Comparison of ENCODE assay signal across 16 cellular contexts in the genomic region with DNA sequence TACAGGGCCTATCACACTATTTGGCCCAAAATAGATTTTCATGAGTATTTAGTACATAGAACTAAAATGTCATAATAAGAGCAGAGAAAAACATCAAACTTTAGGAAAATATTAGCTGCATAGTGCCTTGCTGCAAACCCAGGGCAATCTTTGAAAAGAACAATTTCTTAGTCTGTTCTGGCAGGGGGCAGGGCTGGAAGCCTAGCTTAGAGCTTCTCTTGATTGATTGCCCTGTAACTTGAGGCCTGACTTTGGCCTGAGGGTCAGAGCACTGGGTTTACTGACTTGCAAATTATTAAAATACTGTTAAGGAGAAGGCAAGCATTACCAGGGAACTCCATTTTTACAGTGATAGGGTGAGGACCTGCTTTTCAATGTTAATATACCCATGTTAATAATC.
DNase-seq lines count a peak whose midpoint lies in the region; ATAC-seq and TF ChIP-seq lines count a peak whose summit lies in the region.
"Had no signal": no experiment of that assay in that cellular context is flagged by ENCODE, and none has a peak within 500 bp of the region (broad histone marks: within the 10 kb centered on the region; RNA-seq: fewer than 3 reads in every experiment).

No MANE protein-coding gene starts in this region.

- H3K4me2 ChIP-seq in SK-N-SH, result no peak overlapping the region

- H3K27me3 Mint-ChIP-seq in nephron (ENCODE audit: low read depth) (peaks cover 9% of the 10 kb centered on the region), type B pancreatic cell (peaks cover 4% of the 10 kb centered on the region)
- H3K27me3 Mint-ChIP-seq in activated T-cell treated with anti-CD3 and anti-CD28 coated beads, Interleukin-2, amount 50 U/mL, for 4 hours (ENCODE audit: low read depth), result no peaks in the 10 kb centered on the region
- H3K27me3 Mint-ChIP-seq: CD8-positive, alpha-beta memory T cell had no signal

- ATAC-seq in activated T-cell treated with anti-CD3 and anti-CD28 coated beads, Interleukin-2, amount 50 U/mL, for 4 hours, result no peak

- H3K4me3 ChIP-seq in SK-N-SH (ENCODE audit: low read depth in 2 of 2, low read length in 1 of 2), result no peak overlapping the region

- H3K79me2 ChIP-seq in SK-N-SH (ENCODE audit: insufficient read depth), result no peaks in the 10 kb centered on the region

- H3K36me3 Mint-ChIP-seq in nephron (ENCODE audit: low read depth) (no peaks in the 10 kb centered on the region), type B pancreatic cell (peaks cover 3% of the 10 kb centered on the region)
- H3K36me3 Mint-ChIP-seq in activated T-cell treated with anti-CD3 and anti-CD28 coated beads, Interleukin-2, amount 50 U/mL, for 4 hours (ENCODE audit: insufficient read depth), result no peaks in the 10 kb centered on the region
- H3K36me3 Mint-ChIP-seq: CD8-positive, alpha-beta memory T cell had no signal

- no peak overlapping the region for H3K9ac ChIP-seq in SK-N-SH

- H3K4me3 Mint-ChIP-seq in nephron, result peak overlapping the region in 2 of 3 experiments; percentile 18 to 39
- H3K4me3 Mint-ChIP-seq in type B pancreatic cell, result peak overlapping the region; percentile 52
- no peak overlapping the region for H3K4me3 Mint-ChIP-seq in activated T-cell treated with anti-CD3 and anti-CD28 coated beads, Interleukin-2, amount 50 U/mL, for 4 hours
- H3K4me3 Mint-ChIP-seq: CD8-positive, alpha-beta memory T cell had no signal

- no peak for TF ChIP-seq CTCF in nephron (IDR thresholded peaks at IDR 0.05; ENCODE audit: unreplicated experiment in 3 of 3)
- TF ChIP-seq CTCF in type B pancreatic cell (conservative IDR thresholded peaks at IDR 0.05), result no peak
- TF ChIP-seq CTCF in SK-N-SH (IDR thresholded peaks at IDR 0.05), result no peak

- CTCF ChIA-PET in SK-N-SH (lab: Yijun Ruan, JAX), result no interaction called here

- H3K27ac Mint-ChIP-seq in nephron (peak overlapping the region; percentile 2 to 83 (median 45)), type B pancreatic cell (no peak overlapping the region)
- H3K27ac Mint-ChIP-seq: CD8-positive, alpha-beta memory T cell had no signal

- no peaks in the 10 kb centered on the region for H3K27me3 ChIP-seq in SK-N-SH (ENCODE audit: insufficient read depth)

- no peaks in the 10 kb centered on the region for H3K9me2 ChIP-seq in SK-N-SH

- no peak for TF ChIP-seq EP300 in SK-N-SH (IDR thresholded peaks at IDR 0.05; ENCODE audit: borderline replicate concordance in 1 of 2, low read depth in 1 of 2, low read length in 1 of 2)

- no peaks in the 10 kb centered on the region for H3K9me3 ChIP-seq in SK-N-SH

- H4K20me1 ChIP-seq in SK-N-SH (ENCODE audit: insufficient read depth), result no peaks in the 10 kb centered on the region

- POLR2A ChIA-PET in SK-N-SH (lab: Yijun Ruan, JAX), result no interaction called here

- no peaks in the 10 kb centered on the region for H3F3A ChIP-seq in SK-N-SH (replicated peaks; ENCODE audit: insufficient read depth)

- H3K9me3 Mint-ChIP-seq in nephron (no peaks in the 10 kb centered on the region), type B pancreatic cell (no peaks in the 10 kb centered on the region)
- no peaks in the 10 kb centered on the region for H3K9me3 Mint-ChIP-seq in activated T-cell treated with anti-CD3 and anti-CD28 coated beads, Interleukin-2, amount 50 U/mL, for 4 hours

- no peak overlapping the region for H2AFZ ChIP-seq in SK-N-SH (ENCODE audit: low read depth)

- no peaks in the 10 kb centered on the region for H3K4me1 ChIP-seq in SK-N-SH (ENCODE audit: control insufficient read depth in 1 of 2, insufficient read depth in 2 of 2, low read depth in 1 of 2, low read length in 1 of 2)

- H3K27ac ChIP-seq in SK-N-SH (ENCODE audit: low read depth in 2 of 2, low read length in 1 of 2), result no peak overlapping the region

- no peaks in the 10 kb centered on the region for H3K36me3 ChIP-seq in SK-N-SH (replicated peaks in 1 of 2; ENCODE audit: control insufficient read depth in 1 of 2, insufficient read depth in 2 of 2, low read length in 1 of 2)

- DNase-seq in NCI-H82 (lab: John Stamatoyannopoulos, UW) (peak; percentile 78), foreskin melanocyte (peak; percentile 33), type B pancreatic cell (ENCODE audit: extremely low spot score, unreplicated experiment) (no peak), SK-N-SH (no peak), NCI-H1417 treated with DMSO at 0.1 percent for 48 hours (lab: John Stamatoyannopoulos, UW) (no peak), NCI-H2171 (lab: John Stamatoyannopoulos, UW) (no peak)
- no peak for DNase-seq in activated T-cell treated with anti-CD3 and anti-CD28 coated beads, Interleukin-2, amount 50 U/mL, for 4 hours
- DNase-seq: CD8-positive, alpha-beta memory T cell; DMS 273 treated with DMSO at 0.1 percent for 48 hours; H7; IMR-90; NCI-H1694; NCI-H2107; NCI-H446; SHP77 treated with DMSO at 0.1 percent for 48 hours had no signal

- H3K4me1 Mint-ChIP-seq in nephron, result peaks cover 72% of the 10 kb centered on the region
- H3K4me1 Mint-ChIP-seq in type B pancreatic cell (ENCODE audit: unreplicated experiment), result peaks cover 39% of the 10 kb centered on the region
- no peaks in the 10 kb centered on the region for H3K4me1 Mint-ChIP-seq in activated T-cell treated with anti-CD3 and anti-CD28 coated beads, Interleukin-2, amount 50 U/mL, for 4 hours (ENCODE audit: low read depth)
- H3K4me1 Mint-ChIP-seq: CD8-positive, alpha-beta memory T cell had no signal

- TF ChIP-seq RAD21 in SK-N-SH (IDR thresholded peaks at IDR 0.05; ENCODE audit: low read length), result no peak

TF ChIP-seq in SK-N-SH, 30 proteins besides CTCF, POLR2A, EP300 and RAD21:
- TF ChIP-seq CHD2 (IDR thresholded peaks at IDR 0.05; ENCODE audit: low read length, partially characterized antibody), result no peak
- no peak for TF ChIP-seq POLR2AphosphoS5 (IDR thresholded peaks at IDR 0.05; ENCODE audit: low read depth, low read length)
- no peak for TF ChIP-seq RFX5 (IDR thresholded peaks at IDR 0.05; ENCODE audit: low read length)
- no peak for TF ChIP-seq USF2 (IDR thresholded peaks at IDR 0.05; ENCODE audit: borderline replicate concordance, low read depth, low read length)
- no peak for TF ChIP-seq MXI1 (IDR thresholded peaks at IDR 0.05; ENCODE audit: low read depth, low read length)
- no peak for TF ChIP-seq ELF1 (IDR thresholded peaks at IDR 0.05)
- TF ChIP-seq TAF1 (IDR thresholded peaks at IDR 0.05; ENCODE audit: borderline replicate concordance, low read depth, low read length), result no peak
- no peak for TF ChIP-seq MAX (IDR thresholded peaks at IDR 0.05; ENCODE audit: low read depth)
- no peak for TF ChIP-seq JUND (IDR thresholded peaks at IDR 0.05)
- TF ChIP-seq EZH2phosphoT487 (IDR thresholded peaks at IDR 0.05; ENCODE audit: borderline replicate concordance, low read depth), result no peak
- TF ChIP-seq, protein P1, sequence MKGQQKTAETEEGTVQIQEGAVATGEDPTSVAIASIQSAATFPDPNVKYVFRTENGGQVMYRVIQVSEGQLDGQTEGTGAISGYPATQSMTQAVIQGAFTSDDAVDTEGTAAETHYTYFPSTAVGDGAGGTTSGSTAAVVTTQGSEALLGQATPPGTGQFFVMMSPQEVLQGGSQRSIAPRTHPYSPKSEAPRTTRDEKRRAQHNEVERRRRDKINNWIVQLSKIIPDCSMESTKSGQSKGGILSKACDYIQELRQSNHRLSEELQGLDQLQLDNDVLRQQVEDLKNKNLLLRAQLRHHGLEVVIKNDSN (IDR thresholded peaks at IDR 0.05; ENCODE audit: borderline replicate concordance, low read depth), result no peak
- TF ChIP-seq FOSL2 (IDR thresholded peaks at IDR 0.05; ENCODE audit: borderline replicate concordance, low read depth), result no peak
- no peak for TF ChIP-seq SIN3A (IDR thresholded peaks at IDR 0.05; ENCODE audit: borderline replicate concordance, low read depth, low read length)
- no peak for TF ChIP-seq FOXM1 (IDR thresholded peaks at IDR 0.05; ENCODE audit: low read depth)
- TF ChIP-seq YY1 (IDR thresholded peaks at IDR 0.05; ENCODE audit: low read depth), result no peak
- TF ChIP-seq RCOR1 (IDR thresholded peaks at IDR 0.05; ENCODE audit: low read length), result no peak
- no peak for TF ChIP-seq FOXJ3 (CRISPR knock-in tag; IDR thresholded peaks at IDR 0.05)

Comparison
In these comparisons a context has a peak if more than half of its experiments do, and no peak if none do; other contexts are left out.
1. DNase-seq: peak in NCI-H82 (single experiment) and foreskin melanocyte (single experiment); none in type B pancreatic cell (single experiment), SK-N-SH (single experiment), activated T-cell treated with anti-CD3 and anti-CD28 coated beads, Interleukin-2, amount 50 U/mL, for 4 hours (single experiment), NCI-H1417 treated with DMSO at 0.1 percent for 48 hours (single experiment) and NCI-H2171 (single experiment).